Comparison of ENCODE assay signal across 24 cellular contexts in genomic region chr16:85768225-85768624, GRCh38. TPM values are rescaled to one million over a fixed set of nuclear protein-coding genes. Genes with fewer than 3 reads are reported as not detected.
DNase-seq lines count a peak whose midpoint lies in the region; ATAC-seq, FAIRE-seq and TF ChIP-seq lines count a peak whose summit lies in the region.
"Had no signal": no experiment of that assay in that cellular context is flagged by ENCODE, and none has a peak within 500 bp of the region (broad histone marks: within the 10 kb centered on the region; RNA-seq: fewer than 3 reads in every experiment).

No MANE protein-coding gene starts in this region.

- H3K4me2 ChIP-seq in SK-N-SH (peak overlapping the region; percentile 21), endothelial cell of umbilical vein (ENCODE audit: insufficient read depth, low read length) (no peak overlapping the region)

- H3K27ac ChIP-seq in SK-N-SH (ENCODE audit: low read depth in 2 of 2, low read length in 1 of 2) (peak overlapping the region in 1 of 2 experiments; percentile 68; a peak in 2 of 4 replicates), endothelial cell of umbilical vein (ENCODE audit: insufficient read depth, low read depth, low read length) (peak overlapping the region; percentile 5)
- H3K27ac ChIP-seq: HL-60, parathyroid adenoma, upper lobe of left lung had no signal

- no TSS peak for BruUV-seq in endothelial cell of umbilical vein (replicated peaks; lab: Mats Ljungman, UMichigan)

- TF ChIP-seq POLR2A in endothelial cell of umbilical vein (IDR thresholded peaks at IDR 0.05; ENCODE audit: low read depth, low read length), result no peak

- CTCF ChIA-PET in SK-N-SH (lab: Yijun Ruan, JAX), result interaction anchor here (1.1 to 1.4 kb wide), 3 partner anchors 18 to 53 kb away, joined by 3 to 4 read pairs (median 3); no protein-coding TSS in a partner anchor
- CTCF ChIA-PET in endothelial cell of umbilical vein (lab: Charles Lee), result interaction anchor here (1.1 to 1.9 kb wide), 3 partner anchors 8 to 109 kb away, joined by 3 to 6 read pairs (median 3); no protein-coding TSS in a partner anchor
- CTCF ChIA-PET in activated CD8-positive, alpha-beta T cell treated with anti-CD3 and anti-CD28 coated beads for 36 hours (lab: Charles Lee), result interaction anchor here (1.0 kb wide), 1 partner anchor 51 kb away, joined by 3 read pairs; no protein-coding TSS in a partner anchor

- no peaks in the 10 kb centered on the region for H3K9me3 Mint-ChIP-seq in osteocyte (ENCODE audit: unreplicated experiment)
- no peaks in the 10 kb centered on the region for H3K9me3 Mint-ChIP-seq in activated CD8-positive, alpha-beta T cell treated with anti-CD3 and anti-CD28 coated beads for 36 hours
- H3K9me3 Mint-ChIP-seq: activated CD4-positive, alpha-beta T cell treated with anti-CD3 and anti-CD28 coated beads, Interleukin-2, amount 10 ng/mL, durations not matched to agents 24 days and 14 days; activated naive CD8-positive, alpha-beta T cell treated with anti-CD3 and anti-CD28 coated beads for 36 hours; activated T-helper 2 cell treated with anti-CD3 and anti-CD28 coated beads, Interferon-gamma antibody, Interleukin-2, Interleukin-4, amounts not matched to agents 10 μg/mL and 5 μg/mL and 100 μg/mL, durations not matched to agents 14 hours and 24 hours and 36 hours; effector memory CD8-positive, alpha-beta T cell; mesothelial cell of epicardium; naive thymus-derived CD8-positive, alpha-beta T cell had no signal

- no peaks in the 10 kb centered on the region for H3K36me3 ChIP-seq in SK-N-SH (replicated peaks in 1 of 2; ENCODE audit: control insufficient read depth in 1 of 2, insufficient read depth in 2 of 2, low read length in 1 of 2)
- H3K36me3 ChIP-seq in NT2/D1 (ENCODE audit: insufficient read depth, insufficient read length, low read length), result peaks cover 10% of the 10 kb centered on the region
- H3K36me3 ChIP-seq in endothelial cell of umbilical vein (ENCODE audit: control insufficient read depth in 2 of 2, extremely low read depth in 1 of 2, insufficient read depth in 2 of 2, low read length in 2 of 2), result no peaks in the 10 kb centered on the region
- H3K36me3 ChIP-seq: upper lobe of left lung had no signal

- POLR2A ChIA-PET in SK-N-SH (lab: Yijun Ruan, JAX), result no interaction called here
- POLR2A ChIA-PET in endothelial cell of umbilical vein (lab: Charles Lee), result no interaction called here
- POLR2A ChIA-PET in activated CD8-positive, alpha-beta T cell treated with anti-CD3 and anti-CD28 coated beads for 36 hours (lab: Charles Lee), result no interaction called here

- H3K79me2 ChIP-seq in SK-N-SH (ENCODE audit: insufficient read depth) (no peaks in the 10 kb centered on the region), endothelial cell of umbilical vein (ENCODE audit: control insufficient read depth, insufficient read depth, low read length) (no peaks in the 10 kb centered on the region)
- H3K79me2 ChIP-seq: parathyroid adenoma had no signal

- H3F3A ChIP-seq in SK-N-SH (replicated peaks; ENCODE audit: insufficient read depth), result peaks cover 7% of the 10 kb centered on the region

- no peak for TF ChIP-seq RAD21 in SK-N-SH (IDR thresholded peaks at IDR 0.05; ENCODE audit: low read length)

- no peaks in the 10 kb centered on the region for H3K9me1 ChIP-seq in endothelial cell of umbilical vein (replicated peaks; ENCODE audit: control insufficient read depth, extremely low read depth, insufficient read depth, low read length)

- no peak for FAIRE-seq in endothelial cell of umbilical vein (lab: Jason Lieb, UNC)
- FAIRE-seq: A204.1 had no signal

- peaks cover 3 to 10% of the 10 kb centered on the region in 2 experiments; a peak in 3 of 4 replicates for H3K4me1 ChIP-seq in SK-N-SH (ENCODE audit: control insufficient read depth in 1 of 2, insufficient read depth in 2 of 2, low read depth in 1 of 2, low read length in 1 of 2)
- H3K4me1 ChIP-seq in NT2/D1 (ENCODE audit: insufficient read depth, insufficient read length), result peaks cover 25% of the 10 kb centered on the region
- H3K4me1 ChIP-seq in endothelial cell of umbilical vein (ENCODE audit: control insufficient read depth, extremely low read depth, insufficient read depth, low read length), result peaks cover 9% of the 10 kb centered on the region
- H3K4me1 ChIP-seq: parathyroid adenoma, upper lobe of left lung had no signal

- H3K27me3 ChIP-seq in SK-N-SH (ENCODE audit: insufficient read depth) (no peaks in the 10 kb centered on the region), NT2/D1 (ENCODE audit: insufficient read depth, insufficient read length) (no peaks in the 10 kb centered on the region), endothelial cell of umbilical vein (ENCODE audit: control insufficient read depth in 2 of 2, insufficient read depth in 2 of 2, low read length in 2 of 2) (no peaks in the 10 kb centered on the region)
- H3K27me3 ChIP-seq: upper lobe of left lung had no signal

- ATAC-seq in SK-N-SH treated with all-trans-retinoic acid at 6 μM for 48 hours, result no peak
- ATAC-seq in activated CD8-positive, alpha-beta T cell treated with anti-CD3 and anti-CD28 coated beads for 36 hours, result no peak
- no peak for ATAC-seq in GM18868 (IDR thresholded peaks at IDR 0.05; ENCODE audit: unreplicated experiment)
- ATAC-seq: effector memory CD8-positive, alpha-beta T cell; naive thymus-derived CD8-positive, alpha-beta T cell; sciatic nerve had no signal

- peaks cover 12% of the 10 kb centered on the region for H3K4me1 Mint-ChIP-seq in osteocyte (ENCODE audit: unreplicated experiment)
- H3K4me1 Mint-ChIP-seq in activated CD8-positive, alpha-beta T cell treated with anti-CD3 and anti-CD28 coated beads for 36 hours (ENCODE audit: low read depth), result no peaks in the 10 kb centered on the region
- H3K4me1 Mint-ChIP-seq: activated CD4-positive, alpha-beta T cell treated with anti-CD3 and anti-CD28 coated beads, Interleukin-2, amount 10 ng/mL, durations not matched to agents 24 days and 14 days; mesothelial cell of epicardium had no signal

- H2AFZ ChIP-seq in SK-N-SH (ENCODE audit: low read depth) (peak overlapping the region; percentile 81; the same call in 1 of the 2 replicates), endothelial cell of umbilical vein (ENCODE audit: low read depth, low read length) (no peak overlapping the region)
- H2AFZ ChIP-seq: parathyroid adenoma had no signal

- no peaks in the 10 kb centered on the region for H3K9me2 ChIP-seq in SK-N-SH

- H4K20me1 ChIP-seq in SK-N-SH (ENCODE audit: insufficient read depth) (no peaks in the 10 kb centered on the region), endothelial cell of umbilical vein (replicated peaks; ENCODE audit: control insufficient read depth, extremely low read depth, insufficient read depth, low read length) (no peaks in the 10 kb centered on the region)

- TF ChIP-seq CTCF in SK-N-SH (IDR thresholded peaks at IDR 0.05), result no peak
- no peak for TF ChIP-seq CTCF in endothelial cell of umbilical vein (IDR thresholded peaks at IDR 0.05; ENCODE audit: extremely low read depth in 1 of 2, insufficient read depth in 1 of 2, low read depth in 1 of 2, low read length in 2 of 2)
- TF ChIP-seq CTCF in osteocyte (IDR thresholded peaks at IDR 0.05), result no peak
- no peak for TF ChIP-seq CTCF in activated CD8-positive, alpha-beta T cell treated with anti-CD3 and anti-CD28 coated beads for 36 hours (IDR thresholded peaks at IDR 0.05)

- H3K27me3 Mint-ChIP-seq in osteocyte (ENCODE audit: unreplicated experiment), result peaks cover 2% of the 10 kb centered on the region
- no peaks in the 10 kb centered on the region for H3K27me3 Mint-ChIP-seq in activated CD8-positive, alpha-beta T cell treated with anti-CD3 and anti-CD28 coated beads for 36 hours
- H3K27me3 Mint-ChIP-seq: activated CD4-positive, alpha-beta T cell treated with anti-CD3 and anti-CD28 coated beads, Interleukin-2, amount 10 ng/mL, durations not matched to agents 24 days and 14 days; activated naive CD8-positive, alpha-beta T cell treated with anti-CD3 and anti-CD28 coated beads for 36 hours; naive thymus-derived CD8-positive, alpha-beta T cell had no signal

- no peak overlapping the region for H3K4me3 ChIP-seq in SK-N-SH (ENCODE audit: low read depth in 2 of 2, low read length in 1 of 2)
- H3K4me3 ChIP-seq in NT2/D1 (ENCODE audit: insufficient read length, low read depth), result no peak overlapping the region
- no peak overlapping the region for H3K4me3 ChIP-seq in endothelial cell of umbilical vein (replicated peaks in 1 of 3; ENCODE audit: insufficient read depth in 1 of 3, low read depth in 1 of 3, low read length in 3 of 3)
- H3K4me3 ChIP-seq: upper lobe of left lung had no signal

- peaks cover 2% of the 10 kb centered on the region for H3K36me3 Mint-ChIP-seq in osteocyte (ENCODE audit: unreplicated experiment)
- no peaks in the 10 kb centered on the region for H3K36me3 Mint-ChIP-seq in activated CD8-positive, alpha-beta T cell treated with anti-CD3 and anti-CD28 coated beads for 36 hours (ENCODE audit: low read depth)

- intact Hi-C loops in endothelial cell of umbilical vein (cut with micrococcal nuclease), result loop anchor here (2.0 kb wide), 1 partner anchor 17 kb away; the partner anchor contains the start of gene C16orf74
- intact Hi-C loops in activated CD8-positive, alpha-beta T cell treated with anti-CD3 and anti-CD28 coated beads for 36 hours (cut with micrococcal nuclease), result no loop called here

- no peak overlapping the region for H3K4me3 Mint-ChIP-seq in osteocyte (ENCODE audit: unreplicated experiment)
- H3K4me3 Mint-ChIP-seq in activated CD8-positive, alpha-beta T cell treated with anti-CD3 and anti-CD28 coated beads for 36 hours, result no peak overlapping the region
- H3K4me3 Mint-ChIP-seq: activated CD4-positive, alpha-beta T cell treated with anti-CD3 and anti-CD28 coated beads, Interleukin-2, amount 10 ng/mL, durations not matched to agents 24 days and 14 days; activated naive CD8-positive, alpha-beta T cell treated with anti-CD3 and anti-CD28 coated beads for 36 hours; effector memory CD8-positive, alpha-beta T cell; mesothelial cell of epicardium; naive thymus-derived CD8-positive, alpha-beta T cell had no signal

- WGBS in SK-N-SH (ENCODE audit: low lambda C conversion rate), result 92% methylated on average over 2 of the region's 2 CpGs

- dilution Hi-C loops in endothelial cell of umbilical vein (cut with MboI; ENCODE audit: extremely low pct_ligation_motif_present, low sequenced_read_pairs), result no loop called here

- no peak for TF ChIP-seq EP300 in SK-N-SH (IDR thresholded peaks at IDR 0.05; ENCODE audit: borderline replicate concordance in 1 of 2, low read depth in 1 of 2, low read length in 1 of 2)

- H3K27ac Mint-ChIP-seq in osteocyte (ENCODE audit: unreplicated experiment), result peak overlapping the region; percentile 94
- no peak overlapping the region for H3K27ac Mint-ChIP-seq in activated CD8-positive, alpha-beta T cell treated with anti-CD3 and anti-CD28 coated beads for 36 hours
- H3K27ac Mint-ChIP-seq: activated CD4-positive, alpha-beta T cell treated with anti-CD3 and anti-CD28 coated beads, Interleukin-2, amount 10 ng/mL, durations not matched to agents 24 days and 14 days; activated naive CD8-positive, alpha-beta T cell treated with anti-CD3 and anti-CD28 coated beads for 36 hours; activated T-helper 2 cell treated with anti-CD3 and anti-CD28 coated beads, Interferon-gamma antibody, Interleukin-2, Interleukin-4, amounts not matched to agents 10 μg/mL and 5 μg/mL and 100 μg/mL, durations not matched to agents 14 hours and 24 hours and 36 hours; effector memory CD8-positive, alpha-beta T cell; mesothelial cell of epicardium had no signal

- DNase-seq in SK-N-SH (no peak), NT2/D1 (ENCODE audit: low read depth, low spot score) (peak; percentile 79), endothelial cell of umbilical vein (ENCODE audit: low read depth, low spot score) (no peak), osteocyte (ENCODE audit: extremely low spot score, unreplicated experiment) (no peak), DMS 273 treated with DMSO at 0.1 percent for 48 hours (lab: John Stamatoyannopoulos, UW) (no peak)
- no peak for DNase-seq in activated CD8-positive, alpha-beta T cell treated with anti-CD3 and anti-CD28 coated beads for 36 hours
- DNase-seq: activated CD4-positive, alpha-beta T cell treated with anti-CD3 and anti-CD28 coated beads, Interleukin-2, amount 10 ng/mL, durations not matched to agents 24 days and 14 days; activated naive CD8-positive, alpha-beta T cell treated with anti-CD3 and anti-CD28 coated beads for 36 hours; COR-L47; effector memory CD8-positive, alpha-beta T cell; left cardiac atrium; NCI-H2171; NCI-H526 treated with DMSO at 0.1 percent for 48 hours; SHP77; upper lobe of left lung had no signal

- no peaks in the 10 kb centered on the region for H3K9me3 ChIP-seq in SK-N-SH
- no peaks in the 10 kb centered on the region for H3K9me3 ChIP-seq in NT2/D1 (ENCODE audit: insufficient read depth, low read length)
- H3K9me3 ChIP-seq in endothelial cell of umbilical vein (replicated peaks; ENCODE audit: control insufficient read depth, insufficient read depth, low read length), result no peaks in the 10 kb centered on the region
- H3K9me3 ChIP-seq: upper lobe of left lung had no signal

- H3K9ac ChIP-seq in SK-N-SH (no peak overlapping the region; the same call in 1 of the 2 replicates), NT2/D1 (ENCODE audit: insufficient read length, low read depth) (peak overlapping the region; percentile 27), endothelial cell of umbilical vein (replicated peaks; ENCODE audit: extremely low read depth, insufficient read depth, low read length) (no peak overlapping the region)
- H3K9ac ChIP-seq: parathyroid adenoma had no signal

RNA-seq across cellular contexts. Expression of gene C16orf74, which starts 17.3 kb away (rescaled TPM):
- polyA plus RNA-seq in SK-N-SH (2012; rRNA removed) (15.9 and 27.2 TPM in 2 replicates), endothelial cell of umbilical vein (12.1 and 15.3 TPM in 2 replicates)
- polyA plus RNA-seq in SK-N-SH (2012; cell fraction: cytosol; rRNA removed), result 13.7 and 16.7 TPM in 2 replicates
- 20.6 and 35.2 TPM in 2 replicates for polyA plus RNA-seq in SK-N-SH (2012; cell fraction: nucleus; rRNA removed)
- total RNA-seq in endothelial cell of umbilical vein (30.9 and 38.7 TPM in 2 replicates), osteocyte (2.1 and 2.4 TPM in 2 replicates)
- polyA plus RNA-seq in endothelial cell of umbilical vein (2011; cell fraction: cytosol; rRNA removed), result 11.9 and 15.8 TPM in 2 replicates
- 7.4 and 7.7 TPM in 2 replicates for polyA plus RNA-seq in endothelial cell of umbilical vein (2011; cell fraction: nucleus; rRNA removed)
- polyA plus RNA-seq in endothelial cell of umbilical vein (2012), result 28.8 and 47.0 TPM in 2 replicates
- 1.4 and 2.4 TPM in 2 replicates for polyA minus RNA-seq in endothelial cell of umbilical vein
- 6.0 TPM for polyA minus RNA-seq in endothelial cell of umbilical vein (2011; cell fraction: cytosol; rRNA and poly(A)+ RNA removed)
- 2.3 and 2.4 TPM in 2 replicates for polyA minus RNA-seq in endothelial cell of umbilical vein (2011; cell fraction: nucleus; rRNA and poly(A)+ RNA removed)
- 1 to 10 TPM; 1.1 to 1.4 TPM for total RNA-seq in activated CD8-positive, alpha-beta T cell treated with anti-CD3 and anti-CD28 coated beads for 36 hours
- total RNA-seq: activated T-helper 2 cell treated with anti-CD3 and anti-CD28 coated beads, Interferon-gamma antibody, Interleukin-2, Interleukin-4, amounts not matched to agents 10 μg/mL and 5 μg/mL and 100 μg/mL, durations not matched to agents 14 hours and 24 hours and 36 hours had no signal

RNA-seq across cellular contexts. Expression of gene EMC8, which starts 31.1 kb away (rescaled TPM):
- polyA plus RNA-seq in SK-N-SH (2012; rRNA removed), result 45.9 and 52.9 TPM in 2 replicates
- 36.2 and 45.8 TPM in 2 replicates for polyA plus RNA-seq in SK-N-SH (2012; cell fraction: cytosol; rRNA removed)
- 42.9 and 47.0 TPM in 2 replicates for polyA plus RNA-seq in SK-N-SH (2012; cell fraction: nucleus; rRNA removed)
- 51.1 and 51.2 TPM in 2 replicates for total RNA-seq in endothelial cell of umbilical vein
- 59.6 and 59.7 TPM in 2 replicates for polyA plus RNA-seq in endothelial cell of umbilical vein
- 44.6 and 47.9 TPM in 2 replicates for polyA plus RNA-seq in endothelial cell of umbilical vein (2011; cell fraction: cytosol; rRNA removed)
- 29.2 and 33.7 TPM in 2 replicates for polyA plus RNA-seq in endothelial cell of umbilical vein (2011; cell fraction: nucleus; rRNA removed)
- polyA plus RNA-seq in endothelial cell of umbilical vein (2012), result 30.7 and 33.4 TPM in 2 replicates
- polyA minus RNA-seq in endothelial cell of umbilical vein, result 41.1 and 44.4 TPM in 2 replicates
- 55.3 TPM for polyA minus RNA-seq in endothelial cell of umbilical vein (2011; cell fraction: cytosol; rRNA and poly(A)+ RNA removed)
- 20.3 and 30.4 TPM in 2 replicates for polyA minus RNA-seq in endothelial cell of umbilical vein (2011; cell fraction: nucleus; rRNA and poly(A)+ RNA removed)
- total RNA-seq in osteocyte, result 34.3 and 35.5 TPM in 2 replicates
- 10 to 100 TPM; 32.4 to 38.6 TPM for total RNA-seq in activated CD8-positive, alpha-beta T cell treated with anti-CD3 and anti-CD28 coated beads for 36 hours

RNA-seq across cellular contexts. Expression of gene COX4I1, which starts 31.3 kb away (rescaled TPM):
- 1,138 and 1,294 TPM in 2 replicates for polyA plus RNA-seq in SK-N-SH (2012; rRNA removed)
- 1,164 and 1,171 TPM in 2 replicates for polyA plus RNA-seq in SK-N-SH (2012; cell fraction: cytosol; rRNA removed)
- polyA plus RNA-seq in SK-N-SH (2012; cell fraction: nucleus; rRNA removed), result 473 and 619 TPM in 2 replicates
- 535 and 560 TPM in 2 replicates for total RNA-seq in endothelial cell of umbilical vein
- 795 and 953 TPM in 2 replicates for polyA plus RNA-seq in endothelial cell of umbilical vein
- polyA plus RNA-seq in endothelial cell of umbilical vein (2011; cell fraction: cytosol; rRNA removed), result 1,076 and 1,089 TPM in 2 replicates
- 416 and 432 TPM in 2 replicates for polyA plus RNA-seq in endothelial cell of umbilical vein (2011; cell fraction: nucleus; rRNA removed)
- 545 and 754 TPM in 2 replicates for polyA plus RNA-seq in endothelial cell of umbilical vein (2012)
- 381 and 419 TPM in 2 replicates for polyA minus RNA-seq in endothelial cell of umbilical vein
- polyA minus RNA-seq in endothelial cell of umbilical vein (2011; cell fraction: cytosol; rRNA and poly(A)+ RNA removed), result 233 TPM
- 44.8 and 51.5 TPM in 2 replicates for polyA minus RNA-seq in endothelial cell of umbilical vein (2011; cell fraction: nucleus; rRNA and poly(A)+ RNA removed)
- total RNA-seq in osteocyte, result 456 and 476 TPM in 2 replicates
- total RNA-seq in activated CD8-positive, alpha-beta T cell treated with anti-CD3 and anti-CD28 coated beads for 36 hours, result 100 to 1,000 TPM; 515 to 543 TPM
